ENCODE assay signal across 26 cellular contexts in the genomic region with DNA sequence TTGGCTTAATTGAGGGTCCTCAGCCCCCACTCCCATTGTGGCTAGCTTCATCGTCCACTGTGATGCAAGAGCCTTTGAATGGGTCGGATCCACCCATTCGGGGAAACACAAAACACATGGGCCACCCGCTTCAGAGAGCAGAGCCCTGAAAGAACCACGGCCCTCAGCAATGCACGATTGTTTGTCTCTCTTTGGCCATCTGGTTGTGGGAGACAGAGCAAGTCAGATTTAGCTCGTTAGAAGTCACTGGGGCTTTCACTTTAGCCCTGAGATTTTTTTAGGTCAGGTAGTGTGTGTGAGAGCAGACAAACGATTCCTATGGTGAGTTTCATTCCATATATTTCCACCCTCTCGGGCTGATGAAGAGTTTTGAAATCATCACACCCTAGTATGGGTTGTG. TPM values are rescaled to one million over a fixed set of nuclear protein-coding genes. Genes with fewer than 3 reads are reported as not detected.
"Had no signal": no experiment of that assay in that cellular context is flagged by ENCODE, and none has a peak within 500 bp of the region (broad histone marks: within the 10 kb centered on the region; RNA-seq: fewer than 3 reads in every experiment).

No MANE protein-coding gene starts in this region.

- H3K27me3 ChIP-seq: cardiac muscle cell had no signal

- H3K36me3 Mint-ChIP-seq: activated CD8-positive, alpha-beta memory T cell treated with anti-CD3 and anti-CD28 coated beads, Interleukin-2, amount 10 ng/mL, durations not matched to agents 7 days and 5 days; activated naive CD8-positive, alpha-beta T cell; WTC11 had no signal

- DNase-seq: activated CD4-positive, alpha-beta T cell treated with anti-CD3 and anti-CD28 coated beads for 48 hours; activated CD4-positive, alpha-beta T cell treated with anti-CD3 and anti-CD28 coated beads, Interleukin-2, amount 50 U/mL, for 4 hours; activated CD4-positive, CD25-positive, alpha-beta regulatory T cell treated with anti-CD3 and anti-CD28 coated beads, Interleukin-2, amount 50 U/mL, for 72 hours; activated CD8-positive, alpha-beta memory T cell treated with anti-CD3 and anti-CD28 coated beads, Interleukin-2, amount 10 ng/mL, durations not matched to agents 7 days and 5 days; activated gamma-delta T cell; activated naive CD4-positive, alpha-beta T cell treated with anti-CD3 and anti-CD28 coated beads for 36 hours; activated T-cell treated with anti-CD3 and anti-CD28 coated beads, Interleukin-2, amount 50 U/mL, for 24 hours; brain microvascular endothelial cell; KG1; MV-4-11; NCI-H1092 treated with DMSO at 0.1 percent for 48 hours; NCI-H1417 treated with DMSO at 0.1 percent for 48 hours; NCI-H1694; NCI-H2029; NCI-H345; NCI-H510A; NCI-H69; SIG-M5; T-helper 17 cell; T-helper 9 cell had no signal

- H3K4me1 Mint-ChIP-seq: activated CD8-positive, alpha-beta memory T cell treated with anti-CD3 and anti-CD28 coated beads, Interleukin-2, amount 10 ng/mL, durations not matched to agents 7 days and 5 days; activated T-helper 17 cell treated with anti-CD3 and anti-CD28 coated beads, Interleukin-2, amount 50 U/mL, for 72 hours; T-helper 17 cell had no signal

- H3K36me3 ChIP-seq: brain microvascular endothelial cell, cardiac muscle cell had no signal

- H3K4me3 ChIP-seq: cardiac muscle cell had no signal

- H3K9me3 Mint-ChIP-seq: activated naive CD4-positive, alpha-beta T cell treated with anti-CD3 and anti-CD28 coated beads for 36 hours; activated T-cell treated with anti-CD3 and anti-CD28 coated beads, Interleukin-2, amount 50 U/mL, for 24 hours; activated T-helper 17 cell treated with anti-CD3 and anti-CD28 coated beads, Interleukin-2, amount 50 U/mL, for 72 hours had no signal

- H3K27ac ChIP-seq: brain microvascular endothelial cell, cardiac muscle cell had no signal

- H3K4me3 Mint-ChIP-seq: activated CD8-positive, alpha-beta memory T cell treated with anti-CD3 and anti-CD28 coated beads, Interleukin-2, amount 10 ng/mL, durations not matched to agents 7 days and 5 days; activated naive CD4-positive, alpha-beta T cell treated with anti-CD3 and anti-CD28 coated beads for 36 hours; activated naive CD8-positive, alpha-beta T cell; activated T-cell treated with anti-CD3 and anti-CD28 coated beads, Interleukin-2, amount 50 U/mL, for 24 hours; activated T-helper 17 cell treated with anti-CD3 and anti-CD28 coated beads, Interleukin-2, amount 50 U/mL, for 72 hours; T-helper 17 cell; WTC11 had no signal

- ATAC-seq: activated CD8-positive, alpha-beta memory T cell treated with anti-CD3 and anti-CD28 coated beads, Interleukin-2, amount 10 ng/mL, durations not matched to agents 7 days and 5 days; activated T-helper 17 cell treated with anti-CD3 and anti-CD28 coated beads, Interleukin-2, amount 50 U/mL, for 72 hours; T-helper 17 cell; WTC11 had no signal

RNA-seq across cellular contexts. Expression of a gene that starts 12.9 kb away (rescaled TPM):
- total RNA-seq: MCF 10A, OCI-LY7, T-helper 17 cell had no signal
